ENCODE assay signal across 13 cellular contexts in genomic region chr2:176534798-176535479, GRCh38.
DNase-seq lines count a peak whose midpoint lies in the region; ATAC-seq and TF ChIP-seq lines count a peak whose summit lies in the region.
"Had no signal": no experiment of that assay in that cellular context is flagged by ENCODE, and none has a peak within 500 bp of the region (broad histone marks: within the 10 kb centered on the region; RNA-seq: fewer than 3 reads in every experiment).

No MANE protein-coding gene starts in this region.

- H3K27ac ChIP-seq in epithelial cell of prostate, result peak overlapping the region; percentile 75
- peak overlapping the region; percentile 25 for H3K27ac ChIP-seq in psoas muscle
- H3K27ac ChIP-seq: sigmoid colon, uterus had no signal

- no peak overlapping the region for H3K4me3 ChIP-seq in psoas muscle
- H3K4me3 ChIP-seq: sigmoid colon, uterus had no signal

- ATAC-seq in psoas muscle, result peak in 3 of 4 donors; percentile 58 to 90 (median 90)
- ATAC-seq in SK-N-SH treated with all-trans-retinoic acid at 6 μM for 48 hours, result no peak
- ATAC-seq: activated CD4-positive, CD25-positive, alpha-beta regulatory T cell treated with anti-CD3 and anti-CD28 coated beads, Interleukin-2, amount 50 U/mL, for 24 hours had no signal

- no peaks in the 10 kb centered on the region for H3K36me3 ChIP-seq in psoas muscle (ENCODE audit: insufficient read depth in 1 of 2, low read depth in 1 of 2)
- H3K36me3 ChIP-seq: sigmoid colon, uterus had no signal

- peaks cover 21% of the 10 kb centered on the region for H3K4me1 ChIP-seq in psoas muscle
- H3K4me1 ChIP-seq: uterus had no signal

- WGBS in psoas muscle, 3 donors, result 52 to 68% (median 59%) methylated on average over 9 of the region's 9 CpGs

- no peak for TF ChIP-seq CTCF in psoas muscle (IDR thresholded peaks at IDR 0.05)

- DNase-seq in ELR (ENCODE audit: low read depth) (peak; percentile 36), NCI-H146 treated with DMSO at 0.1 percent for 48 hours (lab: John Stamatoyannopoulos, UW; ENCODE audit: unreplicated experiment) (peak; percentile 50), epithelial cell of prostate (ENCODE audit: low read depth, low spot score) (peak; percentile 85), psoas muscle (no peak), NCI-H128 (lab: John Stamatoyannopoulos, UW; ENCODE audit: unreplicated experiment) (no peak)
- DNase-seq in activated naive CD8-positive, alpha-beta T cell treated with anti-CD3 and anti-CD28 coated beads for 36 hours, result no peak
- DNase-seq: activated gamma-delta T cell, cortex of kidney, NCI-H1930, sigmoid colon, uterus had no signal

- H3K4me1 Mint-ChIP-seq in activated naive CD8-positive, alpha-beta T cell treated with anti-CD3 and anti-CD28 coated beads for 36 hours, result no peaks in the 10 kb centered on the region

- no peaks in the 10 kb centered on the region for H3K36me3 Mint-ChIP-seq in activated naive CD8-positive, alpha-beta T cell treated with anti-CD3 and anti-CD28 coated beads for 36 hours

- H3K4me3 Mint-ChIP-seq in activated naive CD8-positive, alpha-beta T cell treated with anti-CD3 and anti-CD28 coated beads for 36 hours, result no peak overlapping the region

- H3K9me3 ChIP-seq in psoas muscle, result no peaks in the 10 kb centered on the region
- H3K9me3 ChIP-seq: sigmoid colon, uterus had no signal

- no peak overlapping the region for H3K27ac Mint-ChIP-seq in activated naive CD8-positive, alpha-beta T cell treated with anti-CD3 and anti-CD28 coated beads for 36 hours

- H3K27me3 Mint-ChIP-seq in activated naive CD8-positive, alpha-beta T cell treated with anti-CD3 and anti-CD28 coated beads for 36 hours, result peaks cover 4% of the 10 kb centered on the region

- intact Hi-C loops in psoas muscle (cut with DNase I), result loop anchor here in 1 of 2 donors (5.0 kb wide), 1 partner anchor 398 kb away; no protein-coding TSS in a partner anchor

- no peaks in the 10 kb centered on the region for H3K27me3 ChIP-seq in psoas muscle (ENCODE audit: insufficient read depth in 3 of 3, low read length in 2 of 3)
- H3K27me3 ChIP-seq: sigmoid colon, uterus had no signal

- no peaks in the 10 kb centered on the region for H3K9me3 Mint-ChIP-seq in activated naive CD8-positive, alpha-beta T cell treated with anti-CD3 and anti-CD28 coated beads for 36 hours

TF ChIP-seq in SK-N-SH treated with all-trans-retinoic acid at 6 μM for 48 hours, 23 proteins besides CTCF, POLR2A, EP300 and RAD21:
- no peak for TF ChIP-seq ISL1 (CRISPR knock-in tag; IDR thresholded peaks at IDR 0.05)
- no peak for TF ChIP-seq GLIS3 (CRISPR knock-in tag; IDR thresholded peaks at IDR 0.05)
- no peak for TF ChIP-seq TCF4 (CRISPR knock-in tag; IDR thresholded peaks at IDR 0.05; ENCODE audit: borderline replicate concordance)
- TF ChIP-seq, protein P1, sequence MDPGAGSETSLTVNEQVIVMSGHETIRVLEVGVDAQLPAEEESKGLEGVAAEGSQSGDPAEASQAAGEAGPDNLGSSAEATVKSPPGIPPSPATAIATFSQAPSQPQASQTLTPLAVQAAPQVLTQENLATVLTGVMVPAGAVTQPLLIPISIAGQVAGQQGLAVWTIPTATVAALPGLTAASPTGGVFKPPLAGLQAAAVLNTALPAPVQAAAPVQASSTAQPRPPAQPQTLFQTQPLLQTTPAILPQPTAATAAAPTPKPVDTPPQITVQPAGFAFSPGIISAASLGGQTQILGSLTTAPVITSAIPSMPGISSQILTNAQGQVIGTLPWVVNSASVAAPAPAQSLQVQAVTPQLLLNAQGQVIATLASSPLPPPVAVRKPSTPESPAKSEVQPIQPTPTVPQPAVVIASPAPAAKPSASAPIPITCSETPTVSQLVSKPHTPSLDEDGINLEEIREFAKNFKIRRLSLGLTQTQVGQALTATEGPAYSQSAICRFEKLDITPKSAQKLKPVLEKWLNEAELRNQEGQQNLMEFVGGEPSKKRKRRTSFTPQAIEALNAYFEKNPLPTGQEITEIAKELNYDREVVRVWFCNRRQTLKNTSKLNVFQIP (CRISPR knock-in tag; IDR thresholded peaks at IDR 0.05; ENCODE audit: borderline replicate concordance, low read depth), result no peak
- no peak for TF ChIP-seq TOX (CRISPR knock-in tag; IDR thresholded peaks at IDR 0.05; ENCODE audit: borderline replicate concordance)
- TF ChIP-seq ZNF565 (CRISPR knock-in tag; conservative IDR thresholded peaks at IDR 0.05; ENCODE audit: low read depth), result no peak
- TF ChIP-seq ZFP3 (CRISPR knock-in tag; IDR thresholded peaks at IDR 0.05), result no peak
- no peak for TF ChIP-seq ZC3H10 (CRISPR knock-in tag; IDR thresholded peaks at IDR 0.05)
- no peak for TF ChIP-seq BACH2 (CRISPR knock-in tag; IDR thresholded peaks at IDR 0.05; ENCODE audit: borderline replicate concordance)
- no peak for TF ChIP-seq ESRRG (CRISPR knock-in tag; IDR thresholded peaks at IDR 0.05)
- no peak for TF ChIP-seq PATZ1 (CRISPR knock-in tag; IDR thresholded peaks at IDR 0.05; ENCODE audit: borderline replicate concordance)
- TF ChIP-seq ZNF8 (CRISPR knock-in tag; IDR thresholded peaks at IDR 0.05), result no peak
- no peak for TF ChIP-seq PPARA (CRISPR knock-in tag; IDR thresholded peaks at IDR 0.05; ENCODE audit: borderline replicate concordance)
- no peak for TF ChIP-seq RARB (CRISPR knock-in tag; IDR thresholded peaks at IDR 0.05)
- no peak for TF ChIP-seq OSR1 (CRISPR knock-in tag; IDR thresholded peaks at IDR 0.05)
- no peak for TF ChIP-seq ZFP30 (CRISPR knock-in tag; IDR thresholded peaks at IDR 0.05)

Comparison
In these comparisons a context has a peak if more than half of its experiments do, and no peak if none do; other contexts are left out.
1. DNase-seq: peak in ELR (single experiment), NCI-H146 treated with DMSO at 0.1 percent for 48 hours (single experiment) and epithelial cell of prostate (single experiment); none in psoas muscle (0 of 2), activated naive CD8-positive, alpha-beta T cell treated with anti-CD3 and anti-CD28 coated beads for 36 hours (single experiment) and NCI-H128 (single experiment).